ENCODE assay signal across 28 cellular contexts in genomic region chr11:64344721-64345120, GRCh38.
"Had no signal": no experiment of that assay in that cellular context is flagged by ENCODE, and none has a peak within 500 bp of the region (broad histone marks: within the 10 kb centered on the region; RNA-seq: fewer than 3 reads in every experiment).

No MANE protein-coding gene starts in this region.

- H3K4me1 Mint-ChIP-seq: activated T-helper 17 cell treated with anti-CD3 and anti-CD28 coated beads, Interleukin-2, amount 50 U/mL, for 72 hours had no signal

- H3K36me3 ChIP-seq: breast epithelium, gastroesophageal sphincter, tibial nerve, WERI-Rb-1 had no signal

- DNase-seq: activated CD4-positive, alpha-beta memory T cell treated with anti-CD3 and anti-CD28 coated beads, Interleukin-2, amount 10 ng/mL, durations not matched to agents 7 days and 5 days; activated CD4-positive, alpha-beta T cell treated with anti-CD3 and anti-CD28 coated beads, Interleukin-2, amount 10 ng/mL, durations not matched to agents 7 days and 5 days; activated gamma-delta T cell treated with Interleukin-2 at 50 U/mL for 16 hours; activated naive CD8-positive, alpha-beta T cell treated with anti-CD3 and anti-CD28 coated beads, Interleukin-2, amount 50 U/mL, for 24 hours; activated T-cell treated with anti-CD3 and anti-CD28 coated beads, Interleukin-2, amount 50 U/mL, for 4 hours; central memory CD4-positive, alpha-beta T cell; head of caudate nucleus; kidney glomerular epithelial cell; mesendoderm; nucleus accumbens; stimulated activated CD4-positive, alpha-beta T cell treated with anti-CD3 and anti-CD28 coated beads, Interleukin-15, amount 100 ng/mL, for 24 hours; stimulated activated CD4-positive, alpha-beta T cell treated with anti-CD3 and anti-CD28 coated beads, Interleukin-2, amount 100 ng/mL, for 24 hours; stimulated activated naive CD4-positive, alpha-beta T cell treated with Interleukin-2 at 50 U/mL for 16 hours; T-helper 9 cell had no signal

- H3K9me3 ChIP-seq: breast epithelium, gastroesophageal sphincter, left lung, tibial nerve had no signal

- H3K4me3 ChIP-seq: breast epithelium, gastroesophageal sphincter, left lung, lung, tibial nerve had no signal

- H3K27ac Mint-ChIP-seq: activated CD4-positive, alpha-beta memory T cell treated with anti-CD3 and anti-CD28 coated beads, Interleukin-2, amount 10 ng/mL, durations not matched to agents 7 days and 5 days; activated naive CD4-positive, alpha-beta T cell treated with anti-CD3 and anti-CD28 coated beads, Interleukin-2, amount 50 U/mL, for 24 hours; activated naive CD8-positive, alpha-beta T cell treated with anti-CD3 and anti-CD28 coated beads, Interleukin-2, amount 50 U/mL, for 24 hours had no signal

- H3K79me2 ChIP-seq: parathyroid adenoma had no signal

- H3K4me1 ChIP-seq: parathyroid adenoma had no signal

- H3K27me3 ChIP-seq: breast epithelium, gastroesophageal sphincter, left lung, tibial nerve had no signal

- H3K27ac ChIP-seq: breast epithelium, gastroesophageal sphincter, left lung, parathyroid adenoma, tibial nerve had no signal

- H3K4me3 Mint-ChIP-seq: activated CD4-positive, alpha-beta memory T cell treated with anti-CD3 and anti-CD28 coated beads, Interleukin-2, amount 10 ng/mL, durations not matched to agents 7 days and 5 days; activated CD4-positive, alpha-beta T cell treated with anti-CD3 and anti-CD28 coated beads, Interleukin-2, amount 10 ng/mL, durations not matched to agents 7 days and 5 days; activated naive CD4-positive, alpha-beta T cell treated with anti-CD3 and anti-CD28 coated beads, Interleukin-2, amount 50 U/mL, for 24 hours; activated naive CD8-positive, alpha-beta T cell treated with anti-CD3 and anti-CD28 coated beads, Interleukin-2, amount 50 U/mL, for 24 hours; activated T-cell treated with anti-CD3 and anti-CD28 coated beads, Interleukin-2, amount 50 U/mL, for 4 hours; activated T-helper 17 cell treated with anti-CD3 and anti-CD28 coated beads, Interleukin-2, amount 50 U/mL, for 72 hours; natural killer cell treated with Interleukin-12 subunit alpha and Interleukin-12 subunit beta and Interleukin-15 and Interleukin-18, amount 100 ng/mL, for 72 hours had no signal

- H3K36me3 Mint-ChIP-seq: activated naive CD4-positive, alpha-beta T cell treated with anti-CD3 and anti-CD28 coated beads, Interleukin-2, amount 50 U/mL, for 24 hours; natural killer cell treated with Interleukin-12 subunit alpha and Interleukin-12 subunit beta and Interleukin-15 and Interleukin-18, amount 100 ng/mL, for 72 hours had no signal

- H3K9me3 Mint-ChIP-seq: activated CD4-positive, alpha-beta memory T cell treated with anti-CD3 and anti-CD28 coated beads, Interleukin-2, amount 10 ng/mL, durations not matched to agents 7 days and 5 days; activated CD4-positive, alpha-beta T cell treated with anti-CD3 and anti-CD28 coated beads, Interleukin-2, amount 10 ng/mL, durations not matched to agents 7 days and 5 days; activated naive CD4-positive, alpha-beta T cell treated with anti-CD3 and anti-CD28 coated beads, Interleukin-2, amount 50 U/mL, for 24 hours; activated naive CD8-positive, alpha-beta T cell treated with anti-CD3 and anti-CD28 coated beads, Interleukin-2, amount 50 U/mL, for 24 hours; activated T-cell treated with anti-CD3 and anti-CD28 coated beads, Interleukin-2, amount 50 U/mL, for 4 hours; activated T-helper 17 cell treated with anti-CD3 and anti-CD28 coated beads, Interleukin-2, amount 50 U/mL, for 72 hours; natural killer cell treated with Interleukin-12 subunit alpha and Interleukin-12 subunit beta and Interleukin-15 and Interleukin-18, amount 100 ng/mL, for 72 hours had no signal

- ATAC-seq: activated CD4-positive, CD25-positive, alpha-beta regulatory T cell treated with anti-CD3 and anti-CD28 coated beads, Interleukin-2, amount 50 U/mL, for 24 hours; activated naive CD8-positive, alpha-beta T cell treated with anti-CD3 and anti-CD28 coated beads, Interleukin-2, amount 50 U/mL, for 24 hours; activated T-cell treated with anti-CD3 and anti-CD28 coated beads, Interleukin-2, amount 50 U/mL, for 4 hours; activated T-helper 17 cell treated with anti-CD3 and anti-CD28 coated beads, Interleukin-2, amount 50 U/mL, for 72 hours; gastroesophageal sphincter; left lung; natural killer cell treated with Interleukin-12 subunit alpha and Interleukin-12 subunit beta and Interleukin-15 and Interleukin-18, amount 100 ng/mL, for 72 hours; right cardiac atrium had no signal

- H2AFZ ChIP-seq: parathyroid adenoma had no signal

- H3K9ac ChIP-seq: parathyroid adenoma had no signal

- H3K27me3 Mint-ChIP-seq: activated CD4-positive, alpha-beta memory T cell treated with anti-CD3 and anti-CD28 coated beads, Interleukin-2, amount 10 ng/mL, durations not matched to agents 7 days and 5 days; activated CD4-positive, alpha-beta T cell treated with anti-CD3 and anti-CD28 coated beads, Interleukin-2, amount 10 ng/mL, durations not matched to agents 7 days and 5 days; activated naive CD4-positive, alpha-beta T cell treated with anti-CD3 and anti-CD28 coated beads, Interleukin-2, amount 50 U/mL, for 24 hours; activated naive CD8-positive, alpha-beta T cell treated with anti-CD3 and anti-CD28 coated beads, Interleukin-2, amount 50 U/mL, for 24 hours; activated T-helper 17 cell treated with anti-CD3 and anti-CD28 coated beads, Interleukin-2, amount 50 U/mL, for 72 hours; natural killer cell treated with Interleukin-12 subunit alpha and Interleukin-12 subunit beta and Interleukin-15 and Interleukin-18, amount 100 ng/mL, for 72 hours had no signal

- FAIRE-seq: endothelial cell of umbilical vein, TTC549 had no signal
